8 cellular contexts compared by ENCODE assay signal in genomic region chr7:64307254-64308018, GRCh38. TPM values are rescaled to one million over a fixed set of nuclear protein-coding genes. Genes with fewer than 3 reads are reported as not detected.
A peak's percentile ranks its signal among the peaks of the same experiment; 100 is the strongest.
DNase-seq lines count a peak whose midpoint lies in the region; ATAC-seq and TF ChIP-seq lines count a peak whose summit lies in the region.

No MANE protein-coding gene starts in this region.

- in situ Hi-C loops in ACHN (cut with HindIII; ENCODE audit: low pct_ligation_motif_present, low pct_unique_long_range_greater_than_20kb, low sequenced_read_pairs) = no loop called here

- peak overlapping the region; percentile 80 for H3K27ac ChIP-seq in VCaP
- peak overlapping the region; percentile 94 to 97 for H3K27ac ChIP-seq in breast epithelium

- no peak for TF ChIP-seq POLR2A in breast epithelium (IDR thresholded peaks at IDR 0.05)

- peak; percentile 99 for ATAC-seq in HG02642 (IDR thresholded peaks at IDR 0.05; ENCODE audit: poor library complexity, unreplicated experiment)

- peak overlapping the region; percentile 49 to 79 (median 62) for H3K4me3 ChIP-seq in breast epithelium

- intact Hi-C loops in breast epithelium (cut with DNase I; ENCODE audit: low total_unique reads) = no loop called here

- no peaks in the 10 kb centered on the region for H3K36me3 ChIP-seq in breast epithelium

- DNase-seq in NCI-H1694 (lab: John Stamatoyannopoulos, UW) = peak; percentile 44
- DNase-seq in breast epithelium (ENCODE audit: low spot score in 2 of 2) = peak; percentile 92 to 95
- peak; percentile 70 for DNase-seq in kidney glomerular epithelial cell (lab: John Stamatoyannopoulos, UW)
- DNase-seq in stimulated activated CD4-positive, alpha-beta T cell treated with anti-CD3 and anti-CD28 coated beads, Interleukin-4, amount 100 ng/mL, for 24 hours = peak; percentile 96
- no peak for DNase-seq in ACHN

- TF ChIP-seq CTCF in GM12872 (IDR thresholded peaks at IDR 0.05; ENCODE audit: insufficient read depth, low read depth, low read length) = peak; percentile 15; the same call in 1 of the 3 replicates
- TF ChIP-seq CTCF in VCaP (conservative IDR thresholded peaks at IDR 0.05) = no peak
- TF ChIP-seq CTCF in breast epithelium (IDR thresholded peaks at IDR 0.05) = peak in 2 of 3 donors; percentile 41 to 48

- peaks cover 0 to 7% of the 10 kb centered on the region in 2 donors for H3K4me1 ChIP-seq in breast epithelium

- no peaks in the 10 kb centered on the region for H3K27me3 ChIP-seq in breast epithelium

- no peaks in the 10 kb centered on the region for H3K9me3 ChIP-seq in breast epithelium

RNA-seq across cellular contexts. Expression of gene ZNF736, which starts 6.3 kb away (rescaled TPM):
- 10 to 100 TPM; 16.3 to 32.5 (median 28.5) TPM for total RNA-seq in breast epithelium
